Comparison of ENCODE assay signal across 7 cellular contexts in the genomic region with DNA sequence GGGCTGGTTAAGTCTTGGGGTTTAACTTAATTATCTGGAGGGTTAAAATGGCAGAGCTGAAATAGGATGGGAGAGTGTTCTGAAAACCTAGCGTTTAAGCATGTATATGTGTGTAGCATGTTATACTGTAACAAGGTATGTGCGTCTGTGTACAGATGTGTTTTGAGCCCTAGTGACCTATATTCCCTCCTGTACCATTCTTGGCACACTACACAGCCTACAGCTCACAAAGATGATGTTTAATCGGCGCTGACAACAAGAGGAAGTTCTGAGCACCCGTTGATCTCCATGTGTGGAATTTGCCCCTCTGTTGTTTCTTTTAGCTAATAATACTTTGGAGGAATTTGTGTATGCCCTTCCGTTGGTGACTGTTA. TPM values are rescaled to one million over a fixed set of nuclear protein-coding genes. Genes with fewer than 3 reads are reported as not detected.
DNase-seq lines count a peak whose midpoint lies in the region; ATAC-seq and TF ChIP-seq lines count a peak whose summit lies in the region.

No MANE protein-coding gene starts in this region.

- H3K79me2 ChIP-seq in GM23338 (replicated peaks; ENCODE audit: insufficient read depth) (peaks cover 57% of the 10 kb centered on the region), SU-DHL-6 (ENCODE audit: insufficient read depth, low read length) (peaks cover 31% of the 10 kb centered on the region; the same call in 1 of the 2 replicates)

- H3K4me1 ChIP-seq in GM23338 (ENCODE audit: insufficient read depth) (peaks cover 28% of the 10 kb centered on the region), sigmoid colon (peaks cover 0 to 25% (median 20%) of the 10 kb centered on the region in 4 donors)

- peak; percentile 22 for DNase-seq in GM23338 (ENCODE audit: low spot score)
- no peak for DNase-seq in glutamatergic neuron
- no peak for DNase-seq in sigmoid colon
- DNase-seq in OCI-M1 (lab: John Stamatoyannopoulos, UW), result no peak
- no peak for DNase-seq in midbrain (lab: John Stamatoyannopoulos, UW)

- peaks cover 7% of the 10 kb centered on the region for H3K36me3 Mint-ChIP-seq in GM23338 (ENCODE audit: low read depth)
- H3K36me3 Mint-ChIP-seq in glutamatergic neuron (ENCODE audit: unreplicated experiment), result no peaks in the 10 kb centered on the region

- no peaks in the 10 kb centered on the region for H3K27me3 ChIP-seq in GM23338 (ENCODE audit: insufficient read depth)
- no peaks in the 10 kb centered on the region for H3K27me3 ChIP-seq in SU-DHL-6 (ENCODE audit: low read length)
- peaks cover 0 to 4% (median 0%) of the 10 kb centered on the region in 3 donors for H3K27me3 ChIP-seq in sigmoid colon

- H3K9me3 ChIP-seq in SU-DHL-6 (ENCODE audit: insufficient read depth, low read length), result no peaks in the 10 kb centered on the region
- H3K9me3 ChIP-seq in sigmoid colon, result no peaks in the 10 kb centered on the region

- H3F3A ChIP-seq in GM23338 (replicated peaks; ENCODE audit: low read depth), result 0 out of 2 replicates have a peak, but pooled peaks cover 6% of the 10 kb centered on the region
- peaks cover 34% of the 10 kb centered on the region for H3F3A ChIP-seq in SU-DHL-6 (ENCODE audit: insufficient read depth)

- H3K9me3 Mint-ChIP-seq in GM23338, result no peaks in the 10 kb centered on the region
- peaks cover 7% of the 10 kb centered on the region for H3K9me3 Mint-ChIP-seq in glutamatergic neuron (ENCODE audit: unreplicated experiment)

- no peaks in the 10 kb centered on the region for H3K9me2 ChIP-seq in GM23338 (ENCODE audit: insufficient read depth)
- no peaks in the 10 kb centered on the region for H3K9me2 ChIP-seq in SU-DHL-6 (replicated peaks; ENCODE audit: insufficient read depth, low read length)

- TF ChIP-seq CTCF in GM23338 (conservative IDR thresholded peaks at IDR 0.05; ENCODE audit: low read depth in 2 of 2) (no peak), SU-DHL-6 (IDR thresholded peaks at IDR 0.05; ENCODE audit: insufficient read depth, low read length, poor library complexity, severe bottlenecking) (no peak), glutamatergic neuron (IDR thresholded peaks at IDR 0.05; ENCODE audit: partially characterized antibody, unreplicated experiment) (no peak), sigmoid colon (IDR thresholded peaks at IDR 0.05) (no peak)

- H3K36me3 ChIP-seq in GM23338 (ENCODE audit: insufficient read depth), result no peaks in the 10 kb centered on the region
- peaks cover 8% of the 10 kb centered on the region; the same call in 1 of the 2 replicates for H3K36me3 ChIP-seq in SU-DHL-6 (ENCODE audit: low read length)
- H3K36me3 ChIP-seq in sigmoid colon, result no peaks in the 10 kb centered on the region

- intact Hi-C loops in sigmoid colon (cut with DNase I), result no loop called here

- H3K4me3 ChIP-seq in GM23338, result peak overlapping the region; percentile 92
- peak overlapping the region; percentile 71 for H3K4me3 ChIP-seq in SU-DHL-6 (ENCODE audit: insufficient read depth, low read length, poor library complexity, severe bottlenecking)
- H3K4me3 ChIP-seq in sigmoid colon, result peak overlapping the region in 3 of 4 donors; percentile 64 to 71 (median 68)

- H3K4me2 ChIP-seq in GM23338 (peak overlapping the region; percentile 84), SU-DHL-6 (ENCODE audit: low read depth, low read length, poor library complexity, severe bottlenecking) (peak overlapping the region; percentile 78)

- H2AFZ ChIP-seq in GM23338, result peak overlapping the region; percentile 79
- no peak overlapping the region for H2AFZ ChIP-seq in SU-DHL-6 (ENCODE audit: low read depth, low read length, severe bottlenecking)

- no peak for TF ChIP-seq POLR2A in sigmoid colon (IDR thresholded peaks at IDR 0.05)

- 6 to 16% methylated on average over 6 of the region's 6 CpGs for WGBS in sigmoid colon, 2 donors

- ATAC-seq in GM23338, result no peak
- no peak for ATAC-seq in GM18519 (IDR thresholded peaks at IDR 0.05; ENCODE audit: low FRiP score, unreplicated experiment)

- H4K20me1 ChIP-seq in GM23338 (replicated peaks; ENCODE audit: insufficient read depth) (0 out of 2 replicates have a peak, but pooled peaks cover 5% of the 10 kb centered on the region), SU-DHL-6 (ENCODE audit: low read depth, low read length) (peaks cover 7% of the 10 kb centered on the region; the same call in 1 of the 2 replicates)

- peak overlapping the region; percentile 76 for H3K9ac ChIP-seq in SU-DHL-6 (ENCODE audit: low read length)

- peak overlapping the region; percentile 93; the same call in 1 of the 2 replicates for H3K27ac ChIP-seq in GM23338 (ENCODE audit: low read depth)
- 0 out of 2 replicates have a peak overlapping the region, but pooled peaks have one; percentile 4 for H3K27ac ChIP-seq in SU-DHL-6 (ENCODE audit: low read depth, low read length)
- peak overlapping the region in 3 of 4 donors; percentile 8 to 60 (median 57) for H3K27ac ChIP-seq in sigmoid colon

- H3K27me3 Mint-ChIP-seq in GM23338 (ENCODE audit: insufficient read depth, low read depth, poor library complexity), result peaks cover 15% of the 10 kb centered on the region
- H3K27me3 Mint-ChIP-seq in glutamatergic neuron (ENCODE audit: unreplicated experiment), result peaks cover 8% of the 10 kb centered on the region

- peaks cover 37% of the 10 kb centered on the region for H3K4me1 Mint-ChIP-seq in GM23338
- peaks cover 2% of the 10 kb centered on the region for H3K4me1 Mint-ChIP-seq in glutamatergic neuron (ENCODE audit: low read depth, unreplicated experiment)

- H3K27ac Mint-ChIP-seq in GM23338 (peak overlapping the region; percentile 94), glutamatergic neuron (ENCODE audit: unreplicated experiment) (no peak overlapping the region)

- peak overlapping the region; percentile 95 for H3K4me3 Mint-ChIP-seq in GM23338
- H3K4me3 Mint-ChIP-seq in glutamatergic neuron (ENCODE audit: unreplicated experiment), result peak overlapping the region; percentile 93

- TF ChIP-seq EP300 in sigmoid colon (IDR thresholded peaks at IDR 0.05), result no peak

TF ChIP-seq in GM23338, 12 proteins besides CTCF, POLR2A, EP300 and RAD21:
- no peak for TF ChIP-seq POLR2AphosphoS5 (IDR thresholded peaks at IDR 0.05; ENCODE audit: low read depth)
- 0 out of 2 replicates have a peak, but pooled peaks have one; percentile 0 for TF ChIP-seq CREB1 (CRISPR knock-in tag; IDR thresholded peaks at IDR 0.05; ENCODE audit: low read depth)
TF ChIP-seq in GM23338: peak in this region for 1.

RNA-seq across cellular contexts. Expression of a gene that starts 1.4 kb away (rescaled TPM):
- total RNA-seq in GM23338 (2014; rRNA removed; shearing (Covaris generic)), result 38.2 and 43.2 TPM in 2 replicates
- 64.2 and 66.9 TPM in 2 replicates for polyA plus RNA-seq in GM23338 (2016; fragmentation: Nextera tagmentation; extraction: Ambion mirVana)
- total RNA-seq in glutamatergic neuron (ENCODE audit: unreplicated experiment), result 4.8 TPM
- 1 to 10 TPM; 3.4 to 8.2 (median 7.4) TPM for total RNA-seq in sigmoid colon
- polyA plus RNA-seq in sigmoid colon, result 10 to 100 TPM; 21.0 to 24.0 (median 23.9) TPM

Comparison
In these comparisons a context has a peak if more than half of its experiments do, and no peak if none do; other contexts are left out.
1. H3K27ac ChIP-seq: peak in every context shown above with its lines; median percentile 93 in GM23338; 57 in sigmoid colon; 4 in SU-DHL-6.